Comparison of ENCODE assay signal across 12 cellular contexts in the genomic region with DNA sequence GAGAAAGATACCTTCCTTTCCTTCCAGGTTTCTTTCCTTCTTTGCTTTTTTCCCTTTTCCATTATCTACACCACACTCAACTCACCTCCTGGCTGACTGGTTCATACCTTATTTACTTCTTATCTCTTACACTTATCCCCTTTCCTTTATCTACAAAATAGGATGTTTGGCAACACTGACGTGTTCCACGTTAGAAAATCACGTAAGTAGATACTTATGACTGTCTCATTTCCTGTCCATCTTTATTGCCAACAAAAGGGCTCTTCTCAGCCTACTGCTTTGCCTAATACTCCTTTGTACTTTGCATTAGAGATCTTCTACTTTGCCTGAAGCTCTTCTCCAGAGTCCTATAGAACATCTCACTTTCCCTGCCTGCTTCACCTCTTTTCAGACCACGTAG. TPM values are rescaled to one million over a fixed set of nuclear protein-coding genes. Genes with fewer than 3 reads are reported as not detected.
DNase-seq lines count a peak whose midpoint lies in the region; ATAC-seq and TF ChIP-seq lines count a peak whose summit lies in the region.
"Had no signal": no experiment of that assay in that cellular context is flagged by ENCODE, and none has a peak within 500 bp of the region (broad histone marks: within the 10 kb centered on the region; RNA-seq: fewer than 3 reads in every experiment).

No MANE protein-coding gene starts in this region.

- intact Hi-C loops in adrenal gland (cut with DNase I), result no loop called here

- H3K4me1 ChIP-seq in adrenal gland (replicated peaks in 1 of 2), result no peaks in the 10 kb centered on the region
- H3K4me1 ChIP-seq: suprapubic skin had no signal

- no peaks in the 10 kb centered on the region for H3K9me3 ChIP-seq in adrenal gland (replicated peaks in 1 of 3)
- H3K9me3 ChIP-seq: suprapubic skin had no signal

- H3K27me3 ChIP-seq in adrenal gland, result no peaks in the 10 kb centered on the region
- H3K27me3 ChIP-seq: suprapubic skin had no signal

- no peak overlapping the region for H3K4me3 ChIP-seq in adrenal gland
- H3K4me3 ChIP-seq: suprapubic skin had no signal

- TF ChIP-seq CTCF in adrenal gland (IDR thresholded peaks at IDR 0.05), result no peak

- ATAC-seq in GM18505 (IDR thresholded peaks at IDR 0.05; ENCODE audit: unreplicated experiment), result no peak
- ATAC-seq: Panc1 had no signal

- TF ChIP-seq POLR2A in adrenal gland (IDR thresholded peaks at IDR 0.05) (no peak), GM18505 (IDR thresholded peaks at IDR 0.05; ENCODE audit: borderline replicate concordance, extremely low read depth, insufficient read depth, insufficient read length) (no peak)

- whole genome bisulfite sequencing in adrenal gland, 4 donors, result 43 to 50% (median 47%) methylated on average over 4 of the region's 4 CpGs

- H3K36me3 ChIP-seq in adrenal gland (replicated peaks in 1 of 2), result no peaks in the 10 kb centered on the region

- DNase-seq in A172 (ENCODE audit: low spot score) (peak; percentile 72), EL (peak; percentile 62), fibroblast of gingiva (ENCODE audit: low read depth) (peak; percentile 49), DMS79 treated with DMSO at 0.1 percent for 48 hours (lab: John Stamatoyannopoulos, UW) (no peak), kidney tubule cell (ENCODE audit: low spot score) (no peak), adrenal gland (no peak)
- DNase-seq: CD4-positive, alpha-beta T cell; NCI-H187 treated with DMSO at 0.1 percent for 48 hours had no signal

- no peak overlapping the region for H3K27ac ChIP-seq in adrenal gland
- H3K27ac ChIP-seq: suprapubic skin had no signal

TF ChIP-seq in PFSK-1, 5 proteins besides CTCF, POLR2A, EP300 and RAD21:
- TF ChIP-seq TAF1 (IDR thresholded peaks at IDR 0.05; ENCODE audit: borderline replicate concordance, insufficient read depth, low read length) (no peak), SIN3A (IDR thresholded peaks at IDR 0.05; ENCODE audit: borderline replicate concordance, insufficient read depth, low read length) (0 out of 2 replicates have a peak, but pooled peaks have one; percentile 28)
- TF ChIP-seq, protein P1, sequence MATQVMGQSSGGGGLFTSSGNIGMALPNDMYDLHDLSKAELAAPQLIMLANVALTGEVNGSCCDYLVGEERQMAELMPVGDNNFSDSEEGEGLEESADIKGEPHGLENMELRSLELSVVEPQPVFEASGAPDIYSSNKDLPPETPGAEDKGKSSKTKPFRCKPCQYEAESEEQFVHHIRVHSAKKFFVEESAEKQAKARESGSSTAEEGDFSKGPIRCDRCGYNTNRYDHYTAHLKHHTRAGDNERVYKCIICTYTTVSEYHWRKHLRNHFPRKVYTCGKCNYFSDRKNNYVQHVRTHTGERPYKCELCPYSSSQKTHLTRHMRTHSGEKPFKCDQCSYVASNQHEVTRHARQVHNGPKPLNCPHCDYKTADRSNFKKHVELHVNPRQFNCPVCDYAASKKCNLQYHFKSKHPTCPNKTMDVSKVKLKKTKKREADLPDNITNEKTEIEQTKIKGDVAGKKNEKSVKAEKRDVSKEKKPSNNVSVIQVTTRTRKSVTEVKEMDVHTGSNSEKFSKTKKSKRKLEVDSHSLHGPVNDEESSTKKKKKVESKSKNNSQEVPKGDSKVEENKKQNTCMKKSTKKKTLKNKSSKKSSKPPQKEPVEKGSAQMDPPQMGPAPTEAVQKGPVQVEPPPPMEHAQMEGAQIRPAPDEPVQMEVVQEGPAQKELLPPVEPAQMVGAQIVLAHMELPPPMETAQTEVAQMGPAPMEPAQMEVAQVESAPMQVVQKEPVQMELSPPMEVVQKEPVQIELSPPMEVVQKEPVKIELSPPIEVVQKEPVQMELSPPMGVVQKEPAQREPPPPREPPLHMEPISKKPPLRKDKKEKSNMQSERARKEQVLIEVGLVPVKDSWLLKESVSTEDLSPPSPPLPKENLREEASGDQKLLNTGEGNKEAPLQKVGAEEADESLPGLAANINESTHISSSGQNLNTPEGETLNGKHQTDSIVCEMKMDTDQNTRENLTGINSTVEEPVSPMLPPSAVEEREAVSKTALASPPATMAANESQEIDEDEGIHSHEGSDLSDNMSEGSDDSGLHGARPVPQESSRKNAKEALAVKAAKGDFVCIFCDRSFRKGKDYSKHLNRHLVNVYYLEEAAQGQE (IDR thresholded peaks at IDR 0.05; ENCODE audit: insufficient read depth in 1 of 2, low read depth in 2 of 2, low read length in 2 of 2), result no peak

RNA-seq across cellular contexts. Expression of a gene that starts 25.1 kb away (rescaled TPM):
- total RNA-seq in A172 (2014; rRNA removed; shearing (Covaris generic)), result 6.0 and 6.8 TPM in 2 replicates
- polyA plus RNA-seq in PFSK-1 (2012; ENCODE audit: insufficient read length, low read depth), result 5.2 TPM
- 10 to 100 TPM in 5 of 8 donors, 1 to 10 TPM in 3; 7.7 to 19.4 (median 12.6) TPM for total RNA-seq in adrenal gland
- 10 to 100 TPM in 1 of 3 donors, 1 to 10 TPM in 2; 5.0 to 15.6 (median 9.7) TPM for polyA plus RNA-seq in adrenal gland

Comparison
In these comparisons a context has a peak if more than half of its experiments do, and no peak if none do; other contexts are left out.
1. DNase-seq: peak in A172 (single experiment), EL (single experiment) and fibroblast of gingiva (single experiment); none in DMS79 treated with DMSO at 0.1 percent for 48 hours (single experiment), kidney tubule cell (single experiment) and adrenal gland (0 of 7).